Comparison of ENCODE assay signal across 9 cellular contexts in the genomic region with DNA sequence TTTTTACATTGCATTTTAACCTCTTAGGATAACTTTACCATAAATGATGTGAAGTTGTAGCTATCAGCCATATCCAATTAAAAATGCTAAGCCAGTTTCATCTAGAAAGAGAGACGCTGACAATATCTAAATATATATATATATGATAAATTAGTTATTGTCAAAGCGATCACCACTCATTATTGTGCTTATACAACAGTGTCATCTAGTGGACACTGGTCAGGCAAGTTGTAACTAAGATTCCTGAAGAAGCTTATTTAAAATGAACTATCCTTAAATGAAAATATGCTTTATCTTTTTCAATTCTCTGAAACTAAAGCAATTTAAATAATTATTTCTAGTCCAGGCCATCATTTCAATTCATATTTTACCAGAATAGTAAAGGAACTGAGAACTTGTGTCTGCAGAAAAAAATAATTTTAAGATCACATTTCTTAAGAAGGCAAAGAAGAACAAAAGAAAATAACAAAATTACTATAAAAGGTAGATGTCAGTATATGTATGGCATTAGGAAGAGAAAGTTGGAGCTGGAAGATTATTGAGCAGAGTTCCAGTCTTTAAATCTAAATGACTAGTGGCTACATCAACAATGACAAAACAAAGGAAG.
A peak's percentile ranks its signal among the peaks of the same experiment; 100 is the strongest.
DNase-seq lines count a peak whose midpoint lies in the region; ATAC-seq and TF ChIP-seq lines count a peak whose summit lies in the region.
"Had no signal": no experiment of that assay in that cellular context is flagged by ENCODE, and none has a peak within 500 bp of the region (broad histone marks: within the 10 kb centered on the region; RNA-seq: fewer than 3 reads in every experiment).

No MANE protein-coding gene starts in this region.

- no peak overlapping the region for H3K4me3 Mint-ChIP-seq in mesothelial cell of epicardium

- no peaks in the 10 kb centered on the region for H3K9me3 Mint-ChIP-seq in mesothelial cell of epicardium

- H3K4me1 ChIP-seq in sigmoid colon, result no peaks in the 10 kb centered on the region
- H3K4me1 ChIP-seq: HAP-1 had no signal

- TF ChIP-seq POLR2A in sigmoid colon (IDR thresholded peaks at IDR 0.05), result no peak

- no peaks in the 10 kb centered on the region for H3K36me3 ChIP-seq in sigmoid colon
- H3K36me3 ChIP-seq: HAP-1 had no signal

- no peaks in the 10 kb centered on the region for H3K27me3 ChIP-seq in sigmoid colon

- ATAC-seq in HG02759 (IDR thresholded peaks at IDR 0.05; ENCODE audit: unreplicated experiment), result no peak

- TF ChIP-seq CTCF in GM12875 (IDR thresholded peaks at IDR 0.05; ENCODE audit: borderline replicate concordance, insufficient read depth, low read depth, low read length), result peak; percentile 50; the same call in 1 of the 2 replicates
- TF ChIP-seq CTCF in choroid plexus epithelial cell (conservative IDR thresholded peaks at IDR 0.05; ENCODE audit: low read depth, low read length), result peak; percentile 73
- TF ChIP-seq CTCF in mesothelial cell of epicardium (IDR thresholded peaks at IDR 0.05; ENCODE audit: unreplicated experiment), result peak; percentile 59
- peak in 2 of 4 experiments; percentile 15 to 49 for TF ChIP-seq CTCF in sigmoid colon (IDR thresholded peaks at IDR 0.05)

- no peaks in the 10 kb centered on the region for H3K36me3 Mint-ChIP-seq in mesothelial cell of epicardium

- no peak overlapping the region for H3K27ac Mint-ChIP-seq in mesothelial cell of epicardium

- H3K27me3 Mint-ChIP-seq in mesothelial cell of epicardium (ENCODE audit: low read depth), result no peaks in the 10 kb centered on the region

- intact Hi-C loops in sigmoid colon (cut with DNase I), result no loop called here

- no peaks in the 10 kb centered on the region for H3K9me3 ChIP-seq in sigmoid colon
- H3K9me3 ChIP-seq: HAP-1 had no signal

- peaks cover 23% of the 10 kb centered on the region for H3K4me1 Mint-ChIP-seq in mesothelial cell of epicardium

- DNase-seq in AG08395 (ENCODE audit: low spot score), result peak; percentile 56
- peak; percentile 79 for DNase-seq in NCI-H446 treated with DMSO at 0.1 percent for 48 hours (lab: John Stamatoyannopoulos, UW)
- peak; percentile 89 for DNase-seq in choroid plexus epithelial cell (ENCODE audit: low read depth)
- DNase-seq in mesothelial cell of epicardium (ENCODE audit: low spot score in 2 of 2, unreplicated experiment in 2 of 2), result no peak
- DNase-seq in activated CD8-positive, alpha-beta memory T cell treated with anti-CD3 and anti-CD28 coated beads for 24 hours, result no peak
- DNase-seq in sigmoid colon, result no peak

- no peak overlapping the region for H3K27ac ChIP-seq in sigmoid colon

- TF ChIP-seq EP300 in sigmoid colon (IDR thresholded peaks at IDR 0.05), result no peak

- H3K4me3 ChIP-seq in GM12875 (ENCODE audit: low read depth, low read length) (no peak overlapping the region), choroid plexus epithelial cell (ENCODE audit: low read depth, low read length) (peak overlapping the region; percentile 15), sigmoid colon (no peak overlapping the region)
- H3K4me3 ChIP-seq: HAP-1 had no signal

- 3 to 9% methylated on average over 2 of the region's 2 CpGs for WGBS in sigmoid colon, 2 donors

Comparison
In these comparisons a context has a peak if more than half of its experiments do, and no peak if none do; other contexts are left out.
1. DNase-seq: peak in AG08395 (single experiment), NCI-H446 treated with DMSO at 0.1 percent for 48 hours (single experiment) and choroid plexus epithelial cell (single experiment); none in mesothelial cell of epicardium (0 of 2), activated CD8-positive, alpha-beta memory T cell treated with anti-CD3 and anti-CD28 coated beads for 24 hours (single experiment) and sigmoid colon (single experiment).